11 cellular contexts compared by ENCODE assay signal in genomic region chr2:9251154-9252001, GRCh38. TPM values are rescaled to one million over a fixed set of nuclear protein-coding genes. Genes with fewer than 3 reads are reported as not detected.
DNase-seq lines count a peak whose midpoint lies in the region; TF ChIP-seq lines count a peak whose summit lies in the region.
"Had no signal": no experiment of that assay in that cellular context is flagged by ENCODE, and none has a peak within 500 bp of the region (broad histone marks: within the 10 kb centered on the region; RNA-seq: fewer than 3 reads in every experiment).

No MANE protein-coding gene starts in this region.

- POLR2A ChIA-PET in activated CD4-positive, alpha-beta memory T cell treated with anti-CD3 and anti-CD28 coated beads, Interleukin-2, amount 10 ng/mL, durations not matched to agents 7 days and 5 days (lab: Charles Lee), result no interaction called here

- H3K27ac ChIP-seq in BLaER1 (peak overlapping the region; percentile 38), neural progenitor cell (no peak overlapping the region)

- no peak for TF ChIP-seq CTCF in neural progenitor cell (IDR thresholded peaks at IDR 0.05)

- H3K4me1 ChIP-seq in BLaER1 (peaks cover 63% of the 10 kb centered on the region), neural progenitor cell (peaks cover 5% of the 10 kb centered on the region)

- no peaks in the 10 kb centered on the region for H3K27me3 Mint-ChIP-seq in neural progenitor cell (ENCODE audit: insufficient read depth, low read depth)
- peaks cover 14% of the 10 kb centered on the region for H3K27me3 Mint-ChIP-seq in activated CD4-positive, alpha-beta memory T cell treated with anti-CD3 and anti-CD28 coated beads, Interleukin-2, amount 10 ng/mL, durations not matched to agents 7 days and 5 days

- H3K9me3 ChIP-seq in BLaER1, result no peaks in the 10 kb centered on the region
- H3K9me3 ChIP-seq in neural progenitor cell (ENCODE audit: low read depth), result no peaks in the 10 kb centered on the region

- H3K4me1 Mint-ChIP-seq in neural progenitor cell, result peaks cover 58% of the 10 kb centered on the region
- no peaks in the 10 kb centered on the region for H3K4me1 Mint-ChIP-seq in activated CD4-positive, alpha-beta memory T cell treated with anti-CD3 and anti-CD28 coated beads, Interleukin-2, amount 10 ng/mL, durations not matched to agents 7 days and 5 days
- H3K4me1 Mint-ChIP-seq: central memory CD8-positive, alpha-beta T cell had no signal

- H4K20me1 ChIP-seq in BLaER1 (peaks cover 99% of the 10 kb centered on the region), neural progenitor cell (ENCODE audit: low read depth) (peaks cover 85% of the 10 kb centered on the region)

- H3K36me3 ChIP-seq in BLaER1, result peaks cover 2% of the 10 kb centered on the region
- no peaks in the 10 kb centered on the region for H3K36me3 ChIP-seq in neural progenitor cell

- no peaks in the 10 kb centered on the region for H3K9me3 Mint-ChIP-seq in neural progenitor cell
- no peaks in the 10 kb centered on the region for H3K9me3 Mint-ChIP-seq in activated CD4-positive, alpha-beta memory T cell treated with anti-CD3 and anti-CD28 coated beads, Interleukin-2, amount 10 ng/mL, durations not matched to agents 7 days and 5 days
- H3K9me3 Mint-ChIP-seq: central memory CD8-positive, alpha-beta T cell; natural killer cell treated with Interleukin-12 subunit alpha and Interleukin-12 subunit beta and Interleukin-15 and Interleukin-18, amount 100 ng/mL, for 72 hours had no signal

- no peak overlapping the region for H2AFZ ChIP-seq in neural progenitor cell (replicated peaks)

- no peak overlapping the region for H3K4me3 ChIP-seq in BLaER1
- H3K4me3 ChIP-seq in neural progenitor cell, result no peak overlapping the region

- H3K79me2 ChIP-seq in neural progenitor cell (ENCODE audit: low read depth), result peaks cover 83% of the 10 kb centered on the region

- peak overlapping the region; percentile 57 for H3K4me2 ChIP-seq in BLaER1
- no peak overlapping the region for H3K4me2 ChIP-seq in neural progenitor cell

- H3K27me3 ChIP-seq in BLaER1 (no peaks in the 10 kb centered on the region), neural progenitor cell (no peaks in the 10 kb centered on the region)

- peak overlapping the region; percentile 46 for H3K4me3 Mint-ChIP-seq in neural progenitor cell
- no peak overlapping the region for H3K4me3 Mint-ChIP-seq in activated CD4-positive, alpha-beta memory T cell treated with anti-CD3 and anti-CD28 coated beads, Interleukin-2, amount 10 ng/mL, durations not matched to agents 7 days and 5 days
- H3K4me3 Mint-ChIP-seq: central memory CD8-positive, alpha-beta T cell; natural killer cell treated with Interleukin-12 subunit alpha and Interleukin-12 subunit beta and Interleukin-15 and Interleukin-18, amount 100 ng/mL, for 72 hours had no signal

- H3K9ac ChIP-seq in BLaER1 (no peak overlapping the region), neural progenitor cell (no peak overlapping the region)

- no peaks in the 10 kb centered on the region for H3F3A ChIP-seq in neural progenitor cell (ENCODE audit: low read depth)

- CTCF ChIA-PET in activated CD4-positive, alpha-beta memory T cell treated with anti-CD3 and anti-CD28 coated beads, Interleukin-2, amount 10 ng/mL, durations not matched to agents 7 days and 5 days (lab: Charles Lee), result no interaction called here

- peaks cover 9% of the 10 kb centered on the region for H3K36me3 Mint-ChIP-seq in neural progenitor cell
- H3K36me3 Mint-ChIP-seq in activated CD4-positive, alpha-beta memory T cell treated with anti-CD3 and anti-CD28 coated beads, Interleukin-2, amount 10 ng/mL, durations not matched to agents 7 days and 5 days (ENCODE audit: low read depth), result no peaks in the 10 kb centered on the region
- H3K36me3 Mint-ChIP-seq: natural killer cell treated with Interleukin-12 subunit alpha and Interleukin-12 subunit beta and Interleukin-15 and Interleukin-18, amount 100 ng/mL, for 72 hours had no signal

- H3K27ac Mint-ChIP-seq in neural progenitor cell, result peak overlapping the region; percentile 91
- H3K27ac Mint-ChIP-seq in activated CD4-positive, alpha-beta memory T cell treated with anti-CD3 and anti-CD28 coated beads, Interleukin-2, amount 10 ng/mL, durations not matched to agents 7 days and 5 days, result no peak overlapping the region
- H3K27ac Mint-ChIP-seq: natural killer cell treated with Interleukin-12 subunit alpha and Interleukin-12 subunit beta and Interleukin-15 and Interleukin-18, amount 100 ng/mL, for 72 hours had no signal

- peak; percentile 43 for DNase-seq in SHP77 treated with DMSO at 0.1 percent for 48 hours (lab: John Stamatoyannopoulos, UW)
- DNase-seq in fibroblast of gingiva (ENCODE audit: low read depth), result peak; percentile 88
- no peak for DNase-seq in neural progenitor cell (ENCODE audit: low spot score)
- DNase-seq in activated CD4-positive, alpha-beta memory T cell treated with anti-CD3 and anti-CD28 coated beads, Interleukin-2, amount 10 ng/mL, durations not matched to agents 7 days and 5 days, result no peak
- DNase-seq in NCI-H1105 (lab: John Stamatoyannopoulos, UW), result no peak
- no peak for DNase-seq in activated CD4-positive, CD25-positive, alpha-beta regulatory T cell (lab: John Stamatoyannopoulos, UW)
- no peak for DNase-seq in Ammon's horn (ENCODE audit: low spot score)
- DNase-seq: DMS79 had no signal

RNA-seq across cellular contexts. Expression of gene ASAP2, which starts 44.8 kb away (rescaled TPM):
- total RNA-seq in neural progenitor cell (ENCODE audit: low replicate concordance), result 26.1 and 31.7 TPM in 2 replicates
- under 1 TPM; 0.25 to 0.71 TPM for total RNA-seq in activated CD4-positive, alpha-beta memory T cell treated with anti-CD3 and anti-CD28 coated beads, Interleukin-2, amount 10 ng/mL, durations not matched to agents 7 days and 5 days
- total RNA-seq: natural killer cell treated with Interleukin-12 subunit alpha and Interleukin-12 subunit beta and Interleukin-15 and Interleukin-18, amount 100 ng/mL, for 72 hours had no signal

Comparison
In these comparisons a context has a peak if more than half of its experiments do, and no peak if none do; other contexts are left out.
1. DNase-seq: peak in SHP77 treated with DMSO at 0.1 percent for 48 hours (single experiment) and fibroblast of gingiva (single experiment); none in neural progenitor cell (single experiment), activated CD4-positive, alpha-beta memory T cell treated with anti-CD3 and anti-CD28 coated beads, Interleukin-2, amount 10 ng/mL, durations not matched to agents 7 days and 5 days (single experiment), NCI-H1105 (single experiment), activated CD4-positive, CD25-positive, alpha-beta regulatory T cell (0 of 4) and Ammon's horn (single experiment).
2. RNA of gene ASAP2, which starts 44.8 kb away (total RNA-seq): 26.1 to 31.7 TPM in neural progenitor cell; 0.25 to 0.71 TPM in activated CD4-positive, alpha-beta memory T cell treated with anti-CD3 and anti-CD28 coated beads, Interleukin-2, amount 10 ng/mL, durations not matched to agents 7 days and 5 days; every median in the first group is over 10 times any median in the second.